ENCODE assay signal across 1 cellular context in genomic region chr20:5126512-5127203, GRCh38.
TF ChIP-seq lines count a peak whose summit lies in the region.

Gene CDS2 (plus strand): TSS chr20:5127008. CDS start chr20:5127093, 85 bp downstream.

TF ChIP-seq in HepG2, 621 proteins besides CTCF, POLR2A, EP300 and RAD21 (continued from another document):
- TF ChIP-seq, protein P1, sequence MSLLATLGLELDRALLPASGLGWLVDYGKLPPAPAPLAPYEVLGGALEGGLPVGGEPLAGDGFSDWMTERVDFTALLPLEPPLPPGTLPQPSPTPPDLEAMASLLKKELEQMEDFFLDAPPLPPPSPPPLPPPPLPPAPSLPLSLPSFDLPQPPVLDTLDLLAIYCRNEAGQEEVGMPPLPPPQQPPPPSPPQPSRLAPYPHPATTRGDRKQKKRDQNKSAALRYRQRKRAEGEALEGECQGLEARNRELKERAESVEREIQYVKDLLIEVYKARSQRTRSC (CRISPR knock-in tag; IDR thresholded peaks at IDR 0.05; ENCODE audit: low read depth): no peak
- TF ChIP-seq HMG20A (CRISPR knock-in tag; IDR thresholded peaks at IDR 0.05; ENCODE audit: borderline replicate concordance): peak; percentile 11; the same call in 1 of the 2 replicates
- peak; percentile 60 for TF ChIP-seq ZNF782 (CRISPR knock-in tag; IDR thresholded peaks at IDR 0.05; ENCODE audit: borderline replicate concordance)
- peak in 1 of 2 experiments; percentile 96; a peak in 3 of 4 replicates for TF ChIP-seq KLF16 (CRISPR knock-in tag; IDR thresholded peaks at IDR 0.05)
- TF ChIP-seq RERE (CRISPR knock-in tag; IDR thresholded peaks at IDR 0.05; ENCODE audit: low read depth): 0 out of 2 replicates have a peak, but pooled peaks have one; percentile 14
- TF ChIP-seq, protein P2, sequence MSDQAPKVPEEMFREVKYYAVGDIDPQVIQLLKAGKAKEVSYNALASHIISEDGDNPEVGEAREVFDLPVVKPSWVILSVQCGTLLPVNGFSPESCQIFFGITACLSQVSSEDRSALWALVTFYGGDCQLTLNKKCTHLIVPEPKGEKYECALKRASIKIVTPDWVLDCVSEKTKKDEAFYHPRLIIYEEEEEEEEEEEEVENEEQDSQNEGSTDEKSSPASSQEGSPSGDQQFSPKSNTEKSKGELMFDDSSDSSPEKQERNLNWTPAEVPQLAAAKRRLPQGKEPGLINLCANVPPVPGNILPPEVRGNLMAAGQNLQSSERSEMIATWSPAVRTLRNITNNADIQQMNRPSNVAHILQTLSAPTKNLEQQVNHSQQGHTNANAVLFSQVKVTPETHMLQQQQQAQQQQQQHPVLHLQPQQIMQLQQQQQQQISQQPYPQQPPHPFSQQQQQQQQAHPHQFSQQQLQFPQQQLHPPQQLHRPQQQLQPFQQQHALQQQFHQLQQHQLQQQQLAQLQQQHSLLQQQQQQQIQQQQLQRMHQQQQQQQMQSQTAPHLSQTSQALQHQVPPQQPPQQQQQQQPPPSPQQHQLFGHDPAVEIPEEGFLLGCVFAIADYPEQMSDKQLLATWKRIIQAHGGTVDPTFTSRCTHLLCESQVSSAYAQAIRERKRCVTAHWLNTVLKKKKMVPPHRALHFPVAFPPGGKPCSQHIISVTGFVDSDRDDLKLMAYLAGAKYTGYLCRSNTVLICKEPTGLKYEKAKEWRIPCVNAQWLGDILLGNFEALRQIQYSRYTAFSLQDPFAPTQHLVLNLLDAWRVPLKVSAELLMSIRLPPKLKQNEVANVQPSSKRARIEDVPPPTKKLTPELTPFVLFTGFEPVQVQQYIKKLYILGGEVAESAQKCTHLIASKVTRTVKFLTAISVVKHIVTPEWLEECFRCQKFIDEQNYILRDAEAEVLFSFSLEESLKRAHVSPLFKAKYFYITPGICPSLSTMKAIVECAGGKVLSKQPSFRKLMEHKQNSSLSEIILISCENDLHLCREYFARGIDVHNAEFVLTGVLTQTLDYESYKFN (CRISPR knock-in tag; conservative IDR thresholded peaks at IDR 0.05): peak; percentile 76
- TF ChIP-seq ZNF230 (CRISPR knock-in tag; IDR thresholded peaks at IDR 0.05): no peak; the same call in 1 of the 2 replicates
- TF ChIP-seq, protein P3, sequence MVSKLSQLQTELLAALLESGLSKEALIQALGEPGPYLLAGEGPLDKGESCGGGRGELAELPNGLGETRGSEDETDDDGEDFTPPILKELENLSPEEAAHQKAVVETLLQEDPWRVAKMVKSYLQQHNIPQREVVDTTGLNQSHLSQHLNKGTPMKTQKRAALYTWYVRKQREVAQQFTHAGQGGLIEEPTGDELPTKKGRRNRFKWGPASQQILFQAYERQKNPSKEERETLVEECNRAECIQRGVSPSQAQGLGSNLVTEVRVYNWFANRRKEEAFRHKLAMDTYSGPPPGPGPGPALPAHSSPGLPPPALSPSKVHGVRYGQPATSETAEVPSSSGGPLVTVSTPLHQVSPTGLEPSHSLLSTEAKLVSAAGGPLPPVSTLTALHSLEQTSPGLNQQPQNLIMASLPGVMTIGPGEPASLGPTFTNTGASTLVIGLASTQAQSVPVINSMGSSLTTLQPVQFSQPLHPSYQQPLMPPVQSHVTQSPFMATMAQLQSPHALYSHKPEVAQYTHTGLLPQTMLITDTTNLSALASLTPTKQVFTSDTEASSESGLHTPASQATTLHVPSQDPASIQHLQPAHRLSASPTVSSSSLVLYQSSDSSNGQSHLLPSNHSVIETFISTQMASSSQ (IDR thresholded peaks at IDR 0.05; ENCODE audit: low read depth): no peak; the same call in 1 of the 2 replicates
- TF ChIP-seq, protein P3 (CRISPR knock-in tag; IDR thresholded peaks at IDR 0.05; ENCODE audit: borderline replicate concordance): peak; percentile 55
- TF ChIP-seq ZMYM4 (CRISPR knock-in tag; IDR thresholded peaks at IDR 0.05): peak; percentile 99
- peak; percentile 81; the same call in 1 of the 2 replicates for TF ChIP-seq ZNF124 (CRISPR knock-in tag; IDR thresholded peaks at IDR 0.05)
- peak; percentile 8; the same call in 1 of the 2 replicates for TF ChIP-seq ZMAT3 (CRISPR knock-in tag; conservative IDR thresholded peaks at IDR 0.05)
- TF ChIP-seq, protein P4, sequence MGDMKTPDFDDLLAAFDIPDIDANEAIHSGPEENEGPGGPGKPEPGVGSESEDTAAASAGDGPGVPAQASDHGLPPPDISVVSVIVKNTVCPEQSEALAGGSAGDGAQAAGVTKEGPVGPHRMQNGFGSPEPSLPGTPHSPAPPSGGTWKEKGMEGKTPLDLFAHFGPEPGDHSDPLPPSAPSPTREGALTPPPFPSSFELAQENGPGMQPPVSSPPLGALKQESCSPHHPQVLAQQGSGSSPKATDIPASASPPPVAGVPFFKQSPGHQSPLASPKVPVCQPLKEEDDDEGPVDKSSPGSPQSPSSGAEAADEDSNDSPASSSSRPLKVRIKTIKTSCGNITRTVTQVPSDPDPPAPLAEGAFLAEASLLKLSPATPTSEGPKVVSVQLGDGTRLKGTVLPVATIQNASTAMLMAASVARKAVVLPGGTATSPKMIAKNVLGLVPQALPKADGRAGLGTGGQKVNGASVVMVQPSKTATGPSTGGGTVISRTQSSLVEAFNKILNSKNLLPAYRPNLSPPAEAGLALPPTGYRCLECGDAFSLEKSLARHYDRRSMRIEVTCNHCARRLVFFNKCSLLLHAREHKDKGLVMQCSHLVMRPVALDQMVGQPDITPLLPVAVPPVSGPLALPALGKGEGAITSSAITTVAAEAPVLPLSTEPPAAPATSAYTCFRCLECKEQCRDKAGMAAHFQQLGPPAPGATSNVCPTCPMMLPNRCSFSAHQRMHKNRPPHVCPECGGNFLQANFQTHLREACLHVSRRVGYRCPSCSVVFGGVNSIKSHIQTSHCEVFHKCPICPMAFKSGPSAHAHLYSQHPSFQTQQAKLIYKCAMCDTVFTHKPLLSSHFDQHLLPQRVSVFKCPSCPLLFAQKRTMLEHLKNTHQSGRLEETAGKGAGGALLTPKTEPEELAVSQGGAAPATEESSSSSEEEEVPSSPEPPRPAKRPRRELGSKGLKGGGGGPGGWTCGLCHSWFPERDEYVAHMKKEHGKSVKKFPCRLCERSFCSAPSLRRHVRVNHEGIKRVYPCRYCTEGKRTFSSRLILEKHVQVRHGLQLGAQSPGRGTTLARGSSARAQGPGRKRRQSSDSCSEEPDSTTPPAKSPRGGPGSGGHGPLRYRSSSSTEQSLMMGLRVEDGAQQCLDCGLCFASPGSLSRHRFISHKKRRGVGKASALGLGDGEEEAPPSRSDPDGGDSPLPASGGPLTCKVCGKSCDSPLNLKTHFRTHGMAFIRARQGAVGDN (CRISPR knock-in tag; IDR thresholded peaks at IDR 0.05): peak; percentile 93
- TF ChIP-seq REL (CRISPR knock-in tag; conservative IDR thresholded peaks at IDR 0.05): peak; percentile 90
- TF ChIP-seq ZNF121 (CRISPR knock-in tag; IDR thresholded peaks at IDR 0.05): peak; percentile 35; the same call in 1 of the 2 replicates
- TF ChIP-seq, protein P5, sequence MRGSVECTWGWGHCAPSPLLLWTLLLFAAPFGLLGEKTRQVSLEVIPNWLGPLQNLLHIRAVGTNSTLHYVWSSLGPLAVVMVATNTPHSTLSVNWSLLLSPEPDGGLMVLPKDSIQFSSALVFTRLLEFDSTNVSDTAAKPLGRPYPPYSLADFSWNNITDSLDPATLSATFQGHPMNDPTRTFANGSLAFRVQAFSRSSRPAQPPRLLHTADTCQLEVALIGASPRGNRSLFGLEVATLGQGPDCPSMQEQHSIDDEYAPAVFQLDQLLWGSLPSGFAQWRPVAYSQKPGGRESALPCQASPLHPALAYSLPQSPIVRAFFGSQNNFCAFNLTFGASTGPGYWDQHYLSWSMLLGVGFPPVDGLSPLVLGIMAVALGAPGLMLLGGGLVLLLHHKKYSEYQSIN (CRISPR knock-in tag; IDR thresholded peaks at IDR 0.05; ENCODE audit: borderline replicate concordance): no peak
- TF ChIP-seq ZNF296 (CRISPR knock-in tag; conservative IDR thresholded peaks at IDR 0.05): no peak; the same call in 1 of the 2 replicates
- TF ChIP-seq NFYB (CRISPR knock-in tag; IDR thresholded peaks at IDR 0.05): peak; percentile 93
- TF ChIP-seq HOMEZ (CRISPR knock-in tag; IDR thresholded peaks at IDR 0.05; ENCODE audit: low read depth): peak; percentile 95
- TF ChIP-seq GATAD2A (CRISPR knock-in tag; IDR thresholded peaks at IDR 0.05): peak; percentile 89
- no peak for TF ChIP-seq BATF2 (CRISPR knock-in tag; IDR thresholded peaks at IDR 0.05)
- no peak for TF ChIP-seq ZFYVE20 (CRISPR knock-in tag; IDR thresholded peaks at IDR 0.05; ENCODE audit: borderline replicate concordance, low read depth)
- no peak for TF ChIP-seq HDAC6 (IDR thresholded peaks at IDR 0.05; ENCODE audit: low read depth, low read length)
- peak; percentile 66; the same call in 1 of the 2 replicates for TF ChIP-seq CHD2 (IDR thresholded peaks at IDR 0.05; ENCODE audit: low read depth, low read length)
- TF ChIP-seq ZNF12 (CRISPR knock-in tag; IDR thresholded peaks at IDR 0.05): peak; percentile 4; the same call in 1 of the 2 replicates
- no peak for TF ChIP-seq CCAR2 (optimal IDR thresholded peaks at IDR 0.05; ENCODE audit: low read depth, low read length)
TF ChIP-seq in HepG2: peak in this region for 358.
